Comparison of ENCODE assay signal across 19 cellular contexts in the genomic region with DNA sequence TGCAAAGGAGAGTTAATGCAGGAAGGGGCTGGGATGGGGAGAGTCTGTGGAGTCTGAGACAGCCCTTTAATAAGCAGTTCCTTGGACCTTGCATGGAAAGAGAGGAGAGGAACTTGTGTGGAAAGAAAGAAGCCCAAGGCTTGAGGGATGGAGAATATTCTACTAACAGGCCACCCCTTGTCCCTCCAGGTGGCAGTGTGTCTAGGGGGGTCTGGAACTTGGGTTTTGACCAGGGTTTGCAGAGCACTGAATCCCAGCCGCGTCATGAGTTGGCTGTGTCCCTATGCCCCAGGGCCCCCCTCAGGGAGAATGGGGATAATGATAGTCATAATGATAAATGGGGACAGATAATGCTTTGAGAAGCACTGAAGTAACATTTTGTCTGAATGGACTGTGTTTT. TPM values are rescaled to one million over a fixed set of nuclear protein-coding genes. Genes with fewer than 3 reads are reported as not detected.
DNase-seq lines count a peak whose midpoint lies in the region; ATAC-seq, FAIRE-seq and TF ChIP-seq lines count a peak whose summit lies in the region.
"Had no signal": no experiment of that assay in that cellular context is flagged by ENCODE, and none has a peak within 500 bp of the region (broad histone marks: within the 10 kb centered on the region; RNA-seq: fewer than 3 reads in every experiment).

No MANE protein-coding gene starts in this region.

- POLR2A ChIA-PET in PC-3 (lab: Charles Lee; ENCODE audit: unreplicated experiment) = no interaction called here

- CTCF ChIA-PET in PC-3 (lab: Charles Lee) = no interaction called here

- H3K36me3 ChIP-seq in PC-3 (ENCODE audit: low read depth, low read length) (no peaks in the 10 kb centered on the region), small intestine (ENCODE audit: control insufficient read depth in 2 of 2, insufficient read depth in 2 of 2, low read length in 2 of 2) (no peaks in the 10 kb centered on the region)

- peaks cover 5% of the 10 kb centered on the region for H3K36me3 Mint-ChIP-seq in osteocyte (ENCODE audit: unreplicated experiment)
- H3K36me3 Mint-ChIP-seq: CD4-positive, alpha-beta memory T cell had no signal

- H3K9me2 ChIP-seq in PC-3 (replicated peaks; ENCODE audit: low read length) = no peaks in the 10 kb centered on the region

- no peaks in the 10 kb centered on the region for H4K20me1 ChIP-seq in PC-3 (ENCODE audit: low read length)

- H3K4me3 ChIP-seq in PC-3 (ENCODE audit: low read length) = no peak overlapping the region
- no peak overlapping the region for H3K4me3 ChIP-seq in choroid plexus epithelial cell (ENCODE audit: low read depth, low read length)
- no peak overlapping the region for H3K4me3 ChIP-seq in small intestine (ENCODE audit: low read depth in 1 of 2, low read length in 2 of 2)
- H3K4me3 ChIP-seq: SJCRH30 had no signal

- H3K4me3 Mint-ChIP-seq in osteocyte (ENCODE audit: unreplicated experiment) = no peak overlapping the region
- H3K4me3 Mint-ChIP-seq: CD4-positive, alpha-beta memory T cell had no signal

- intact Hi-C loops in PC-3 (cut with micrococcal nuclease) = no loop called here

- H3K9ac ChIP-seq in PC-3 (ENCODE audit: low read length) = no peak overlapping the region

- TF ChIP-seq CTCF in PC-3 (conservative IDR thresholded peaks at IDR 0.05; ENCODE audit: low read depth, low read length) = 0 out of 2 replicates have a peak, but pooled peaks have one; percentile 13
- peak; percentile 12 for TF ChIP-seq CTCF in choroid plexus epithelial cell (conservative IDR thresholded peaks at IDR 0.05; ENCODE audit: low read depth, low read length)
- no peak for TF ChIP-seq CTCF in osteocyte (IDR thresholded peaks at IDR 0.05)

- ATAC-seq in PC-3 = no peak

- H3K27me3 ChIP-seq in PC-3 (ENCODE audit: low read length) (no peaks in the 10 kb centered on the region), small intestine (ENCODE audit: control insufficient read depth in 2 of 2, insufficient read depth in 2 of 2, low read length in 2 of 2) (no peaks in the 10 kb centered on the region)
- H3K27me3 ChIP-seq: SJCRH30 had no signal

- H3K9me3 ChIP-seq in PC-3 (ENCODE audit: low read length) (no peaks in the 10 kb centered on the region), small intestine (ENCODE audit: control insufficient read depth, low read depth) (no peaks in the 10 kb centered on the region)
- H3K9me3 ChIP-seq: SJCRH30 had no signal

- H3K4me1 ChIP-seq in PC-3 (ENCODE audit: insufficient read depth, low read length) = 0 out of 2 replicates have a peak, but pooled peaks cover 6% of the 10 kb centered on the region
- H3K4me1 ChIP-seq in small intestine (ENCODE audit: control insufficient read depth in 2 of 2, insufficient read depth in 1 of 2, low read depth in 1 of 2, low read length in 1 of 2) = peaks cover 0 to 2% of the 10 kb centered on the region in 2 donors

- peaks cover 25% of the 10 kb centered on the region for H3K4me1 Mint-ChIP-seq in osteocyte (ENCODE audit: unreplicated experiment)
- H3K4me1 Mint-ChIP-seq: CD4-positive, alpha-beta memory T cell had no signal

- no peaks in the 10 kb centered on the region for H3K27me3 Mint-ChIP-seq in osteocyte (ENCODE audit: unreplicated experiment)

- DNase-seq in NCI-H146 (lab: John Stamatoyannopoulos, UW) = peak; percentile 8
- DNase-seq in NCI-H146 treated with DMSO at 0.1 percent for 48 hours (lab: John Stamatoyannopoulos, UW; ENCODE audit: unreplicated experiment) = no peak
- DNase-seq in PC-3 = no peak
- no peak for DNase-seq in choroid plexus epithelial cell (ENCODE audit: low read depth)
- DNase-seq in osteocyte (ENCODE audit: extremely low spot score, unreplicated experiment) = no peak
- no peak for DNase-seq in small intestine
- no peak for DNase-seq in activated naive CD4-positive, alpha-beta T cell treated with Interleukin-2 at 50 U/mL for 16 hours
- DNase-seq in NCI-H345 (lab: John Stamatoyannopoulos, UW) = no peak
- DNase-seq: Calu3; CD4-positive, alpha-beta memory T cell; HCEC 1CT; KBM-7; NCI-H1436 treated with DMSO at 0.1 percent for 48 hours; NCI-H2107; NCI-H446 treated with DMSO at 0.1 percent for 48 hours; SJCRH30 had no signal

- H3F3A ChIP-seq in PC-3 (ENCODE audit: low read length, unreplicated experiment) = no peaks in the 10 kb centered on the region

- H3K27ac Mint-ChIP-seq in osteocyte (ENCODE audit: unreplicated experiment) = peak overlapping the region; percentile 37
- H3K27ac Mint-ChIP-seq: CD4-positive, alpha-beta memory T cell had no signal

- H3K4me2 ChIP-seq in PC-3 (ENCODE audit: low read length) = no peak overlapping the region

- H3K27ac ChIP-seq in PC-3 (ENCODE audit: low read length) = no peak overlapping the region
- no peak overlapping the region for H3K27ac ChIP-seq in small intestine (ENCODE audit: low read depth in 1 of 2, low read length in 1 of 2)
- H3K27ac ChIP-seq: 22Rv1, HL-60, SJCRH30 had no signal

- H2AFZ ChIP-seq in PC-3 (ENCODE audit: low read length) = no peak overlapping the region

- H3K79me2 ChIP-seq in PC-3 (ENCODE audit: low read length) = no peaks in the 10 kb centered on the region

- H3K9me3 Mint-ChIP-seq in osteocyte (ENCODE audit: unreplicated experiment) = no peaks in the 10 kb centered on the region
- H3K9me3 Mint-ChIP-seq: CD4-positive, alpha-beta memory T cell had no signal

- FAIRE-seq in small intestine (lab: Jason Lieb, UNC) = no peak
- FAIRE-seq: HTR-8/SVneo had no signal

- no TSS peak for BruUV-seq in PC-3 (replicated peaks; lab: Mats Ljungman, UMichigan)

- WGBS in small intestine, 3 donors = 57 to 67% (median 66%) methylated on average over 2 of the region's 2 CpGs

RNA-seq across cellular contexts. Expression of a gene that starts 15.0 kb away (rescaled TPM):
- 1.8 and 2.8 TPM in 2 replicates for total RNA-seq in PC-3 (2014; rRNA removed)
- 31.8 and 32.4 TPM in 2 replicates for total RNA-seq in osteocyte
- polyA plus RNA-seq in small intestine = 1 to 10 TPM in 2 of 3 donors, under 1 TPM in 1; 0.45 to 4.6 (median 1.9) TPM
- total RNA-seq: CD4-positive, alpha-beta memory T cell had no signal
